In genomic region chr1:222068101-222068500, GRCh38 we compare ENCODE assay signal across 2 cellular contexts.
TF ChIP-seq lines count a peak whose summit lies in the region.

No MANE protein-coding gene starts in this region.

TF ChIP-seq in H1, 55 proteins besides CTCF, POLR2A, EP300 and RAD21 (continued from another document):
- TF ChIP-seq MAX (IDR thresholded peaks at IDR 0.05), result no peak
- no peak for TF ChIP-seq CTBP2 (IDR thresholded peaks at IDR 0.05; ENCODE audit: borderline replicate concordance, insufficient read depth, insufficient read length, low read length)
- TF ChIP-seq SIN3A (conservative IDR thresholded peaks at IDR 0.05 in 1 of 2, IDR thresholded peaks at IDR 0.05 in 1 of 2; ENCODE audit: low read depth in 1 of 2, low read length in 2 of 2), result no peak
- no peak for TF ChIP-seq CBX8 (IDR thresholded peaks at IDR 0.05; ENCODE audit: borderline replicate concordance, low read depth, low read length)
- TF ChIP-seq CHD1 (IDR thresholded peaks at IDR 0.05; ENCODE audit: low read depth, low read length), result no peak

TF ChIP-seq in HepG2, 621 proteins besides CTCF, POLR2A, EP300 and RAD21 (continued from another document):
- 0 out of 2 replicates have a peak, but pooled peaks have one; percentile 23 for TF ChIP-seq GABPB1 (CRISPR knock-in tag; IDR thresholded peaks at IDR 0.05)
